22 cellular contexts compared by ENCODE assay signal in genomic region chr13:71015516-71015915, GRCh38.
DNase-seq lines count a peak whose midpoint lies in the region; FAIRE-seq and TF ChIP-seq lines count a peak whose summit lies in the region.
"Had no signal": no experiment of that assay in that cellular context is flagged by ENCODE, and none has a peak within 500 bp of the region (broad histone marks: within the 10 kb centered on the region; RNA-seq: fewer than 3 reads in every experiment).

No MANE protein-coding gene starts in this region.

- 35% methylated on average over 2 of the region's 2 CpGs for WGBS in hepatocyte (ENCODE audit: low lambda C conversion rate, missing lambda C conversion rate)
- WGBS in smooth muscle cell (ENCODE audit: low lambda C conversion rate), result 23% methylated on average over 2 of the region's 2 CpGs
- WGBS in spleen, 5 donors, result 77 to 90% (median 88%) methylated on average over 2 of the region's 2 CpGs

- H2AFZ ChIP-seq in hepatocyte, result peak overlapping the region; percentile 26
- H2AFZ ChIP-seq in smooth muscle cell (ENCODE audit: low read depth), result peak overlapping the region; percentile 94

- no peaks in the 10 kb centered on the region for H3K9me3 Mint-ChIP-seq in mesothelial cell of epicardium

- H3K79me2 ChIP-seq in hepatocyte (no peaks in the 10 kb centered on the region), smooth muscle cell (ENCODE audit: low read depth) (no peaks in the 10 kb centered on the region)

- H3K9ac ChIP-seq in HUES48 (ENCODE audit: low read depth, low read length) (no peak overlapping the region), smooth muscle cell (ENCODE audit: low read depth) (peak overlapping the region; percentile 36), kidney (ENCODE audit: low read length in 2 of 2) (no peak overlapping the region)

- no peaks in the 10 kb centered on the region for H3K9me3 ChIP-seq in HUES48 (ENCODE audit: control insufficient read depth, insufficient read depth, low read length)
- H3K9me3 ChIP-seq in hepatocyte (ENCODE audit: low read depth), result no peaks in the 10 kb centered on the region
- no peaks in the 10 kb centered on the region for H3K9me3 ChIP-seq in smooth muscle cell (replicated peaks; ENCODE audit: low read depth)
- H3K9me3 ChIP-seq in spleen, result peaks cover 0 to 3% (median 0%) of the 10 kb centered on the region in 8 donors
- H3K9me3 ChIP-seq in kidney (ENCODE audit: control insufficient read depth in 1 of 2, low read length in 2 of 2), result no peaks in the 10 kb centered on the region
- H3K9me3 ChIP-seq: BE2C had no signal

- peak overlapping the region; percentile 72 for H3K4me2 ChIP-seq in hepatocyte
- H3K4me2 ChIP-seq in smooth muscle cell, result peak overlapping the region; percentile 75

- peaks cover 25% of the 10 kb centered on the region for H3K4me1 Mint-ChIP-seq in mesothelial cell of epicardium
- H3K4me1 Mint-ChIP-seq: CD4-positive, CD25-positive, alpha-beta regulatory T cell; CD8-positive, alpha-beta memory T cell had no signal

- H3K27me3 ChIP-seq in HUES48 (ENCODE audit: control insufficient read depth, insufficient read depth, low read length), result no peaks in the 10 kb centered on the region
- H3K27me3 ChIP-seq in hepatocyte, result no peaks in the 10 kb centered on the region
- no peaks in the 10 kb centered on the region for H3K27me3 ChIP-seq in smooth muscle cell (ENCODE audit: low read depth)
- no peaks in the 10 kb centered on the region for H3K27me3 ChIP-seq in spleen (replicated peaks in 1 of 7)
- H3K27me3 ChIP-seq: BE2C had no signal

- H3K36me3 ChIP-seq in HUES48 (ENCODE audit: control insufficient read depth, insufficient read depth, low read length) (no peaks in the 10 kb centered on the region), hepatocyte (replicated peaks; ENCODE audit: insufficient read depth, low read depth) (no peaks in the 10 kb centered on the region), smooth muscle cell (ENCODE audit: low read depth) (no peaks in the 10 kb centered on the region), spleen (no peaks in the 10 kb centered on the region), kidney (ENCODE audit: control insufficient read depth in 1 of 2, insufficient read depth in 2 of 2, low read length in 2 of 2) (no peaks in the 10 kb centered on the region)
- H3K36me3 ChIP-seq: BE2C had no signal

- H3K4me1 ChIP-seq in HUES48 (ENCODE audit: control insufficient read depth, insufficient read depth, low read length), result no peaks in the 10 kb centered on the region
- H3K4me1 ChIP-seq in hepatocyte (ENCODE audit: insufficient read depth), result no peaks in the 10 kb centered on the region
- no peaks in the 10 kb centered on the region for H3K4me1 ChIP-seq in smooth muscle cell (ENCODE audit: low read depth)
- H3K4me1 ChIP-seq in spleen, result no peaks in the 10 kb centered on the region
- no peaks in the 10 kb centered on the region for H3K4me1 ChIP-seq in kidney (ENCODE audit: control insufficient read depth in 1 of 2, insufficient read depth in 1 of 2, low read depth in 1 of 2, low read length in 2 of 2)
- H3K4me1 ChIP-seq: BE2C had no signal

- no peaks in the 10 kb centered on the region for H3K36me3 Mint-ChIP-seq in mesothelial cell of epicardium
- H3K36me3 Mint-ChIP-seq: CD4-positive, CD25-positive, alpha-beta regulatory T cell; CD8-positive, alpha-beta memory T cell had no signal

- intact Hi-C loops in spleen (cut with DNase I; ENCODE audit: low total_unique reads), result no loop called here
- intact Hi-C loops in kidney (cut with DNase I), result no loop called here

- no peaks in the 10 kb centered on the region for H3K27me3 Mint-ChIP-seq in mesothelial cell of epicardium (ENCODE audit: low read depth)
- H3K27me3 Mint-ChIP-seq: CD4-positive, CD25-positive, alpha-beta regulatory T cell; CD8-positive, alpha-beta memory T cell had no signal

- H4K20me1 ChIP-seq in hepatocyte (ENCODE audit: insufficient read depth, poor library complexity, severe bottlenecking) (no peaks in the 10 kb centered on the region), smooth muscle cell (ENCODE audit: low read depth) (no peaks in the 10 kb centered on the region)

- TF ChIP-seq CTCF in hepatocyte (IDR thresholded peaks at IDR 0.05; ENCODE audit: poor library complexity), result no peak
- no peak for TF ChIP-seq CTCF in mesothelial cell of epicardium (IDR thresholded peaks at IDR 0.05; ENCODE audit: unreplicated experiment)
- TF ChIP-seq CTCF in smooth muscle cell (IDR thresholded peaks at IDR 0.05; ENCODE audit: borderline replicate concordance, insufficient read depth, poor library complexity, severe bottlenecking), result no peak
- TF ChIP-seq CTCF in spleen (IDR thresholded peaks at IDR 0.05 in 8 of 11, conservative IDR thresholded peaks at IDR 0.05 in 3 of 11), result no peak
- no peak for TF ChIP-seq CTCF in kidney (IDR thresholded peaks at IDR 0.05; ENCODE audit: borderline replicate concordance, extremely low read depth, insufficient read depth)

- H3K4me3 ChIP-seq in HUES48 (ENCODE audit: low read depth, low read length), result no peak overlapping the region
- no peak overlapping the region for H3K4me3 ChIP-seq in hepatocyte
- H3K4me3 ChIP-seq in smooth muscle cell, result peak overlapping the region; percentile 38
- no peak overlapping the region for H3K4me3 ChIP-seq in spleen
- H3K4me3 ChIP-seq in kidney (ENCODE audit: low read length in 2 of 2), result no peak overlapping the region

- peak overlapping the region; percentile 88 for H3K27ac Mint-ChIP-seq in mesothelial cell of epicardium
- H3K27ac Mint-ChIP-seq: CD4-positive, CD25-positive, alpha-beta regulatory T cell; CD8-positive, alpha-beta memory T cell; HFFc6 had no signal

- no peak for DNase-seq in hepatocyte (ENCODE audit: low spot score)
- no peak for DNase-seq in mesothelial cell of epicardium (ENCODE audit: low spot score in 2 of 2, unreplicated experiment in 2 of 2)
- DNase-seq in smooth muscle cell (lab: John Stamatoyannopoulos, UW; ENCODE audit: unreplicated experiment), result no peak
- no peak for DNase-seq in spleen
- DNase-seq in DMS 273 treated with DMSO at 0.1 percent for 48 hours (lab: John Stamatoyannopoulos, UW), result no peak
- no peak for DNase-seq in middle frontal gyrus (ENCODE audit: extremely low spot score, low spot score)
- DNase-seq in kidney, result no peak
- DNase-seq: ACHN; BE2C; C1 segment of cervical spinal cord; CD4-positive, CD25-positive, alpha-beta regulatory T cell; CD8-positive, alpha-beta memory T cell; COR-L47; DMS153; DMS79; GF-D8; GOT3; H7; HFFc6 had no signal

- FAIRE-seq in kidney (lab: Jason Lieb, UNC), result no peak
- FAIRE-seq: A204.1, D721Med had no signal

- TF ChIP-seq POLR2A in spleen (IDR thresholded peaks at IDR 0.05), result no peak

- no peaks in the 10 kb centered on the region for H3F3A ChIP-seq in smooth muscle cell (ENCODE audit: low read depth)

- no peaks in the 10 kb centered on the region for H3K9me2 ChIP-seq in hepatocyte (replicated peaks; ENCODE audit: insufficient read depth)

- H3K27ac ChIP-seq in HUES48 (ENCODE audit: low read depth, low read length) (peak overlapping the region; percentile 59), hepatocyte (peak overlapping the region; percentile 88), smooth muscle cell (ENCODE audit: low read depth) (no peak overlapping the region), spleen (no peak overlapping the region), kidney (ENCODE audit: low read depth in 2 of 2, low read length in 2 of 2) (no peak overlapping the region)

- peak overlapping the region; percentile 65 for H3K4me3 Mint-ChIP-seq in mesothelial cell of epicardium
- H3K4me3 Mint-ChIP-seq: CD4-positive, CD25-positive, alpha-beta regulatory T cell; CD8-positive, alpha-beta memory T cell; HFFc6 had no signal

Comparison
In these comparisons a context has a peak if more than half of its experiments do, and no peak if none do; other contexts are left out.
1. H3K27ac ChIP-seq: peak in HUES48 (single experiment) and hepatocyte (single experiment); none in smooth muscle cell (single experiment), spleen (0 of 8) and kidney (0 of 2).